22 cellular contexts compared by ENCODE assay signal in genomic region chr13:88701551-88701950, GRCh38.
"Had no signal": no experiment of that assay in that cellular context is flagged by ENCODE, and none has a peak within 500 bp of the region (broad histone marks: within the 10 kb centered on the region; RNA-seq: fewer than 3 reads in every experiment).

No MANE protein-coding gene starts in this region.

- H3K4me1 Mint-ChIP-seq: neural crest cell had no signal

- H3K9me3 ChIP-seq: lower lobe of right lung had no signal

- H3K36me3 ChIP-seq: lower lobe of right lung, tibial nerve had no signal

- H3K4me3 Mint-ChIP-seq: activated naive CD8-positive, alpha-beta T cell treated with anti-CD3 and anti-CD28 coated beads for 36 hours; activated T-cell treated with anti-CD3 and anti-CD28 coated beads, Interleukin-2, amount 50 U/mL, for 4 hours; dendritic cell treated with granulocyte-macrophage colony-stimulating factor and Interleukin-4, amounts not matched to agents 40 ng/mL and 50 ng/mL, for 4 days; naive B cell; neural crest cell; stimulated activated naive CD8-positive, alpha-beta T cell treated with anti-CD3 and anti-CD28 coated beads, Interleukin-15, Interleukin-2, amounts not matched to agents 100 ng/mL and 50 ng/mL, for 24 hours had no signal

- H3K9me3 Mint-ChIP-seq: neural crest cell had no signal

- H3K4me3 ChIP-seq: lower lobe of right lung, tibial nerve, uterus had no signal

- H3K4me1 ChIP-seq: lower lobe of right lung, tibial nerve, uterus had no signal

- H3K27ac ChIP-seq: lower lobe of right lung, tibial nerve, uterus had no signal

- H3K27ac Mint-ChIP-seq: activated naive CD8-positive, alpha-beta T cell treated with anti-CD3 and anti-CD28 coated beads for 36 hours; activated T-helper 2 cell treated with anti-CD3 and anti-CD28 coated beads, Interferon-gamma antibody, Interleukin-2, Interleukin-4, amounts not matched to agents 10 μg/mL and 5 μg/mL and 100 μg/mL, durations not matched to agents 14 hours and 24 hours and 36 hours; dendritic cell treated with granulocyte-macrophage colony-stimulating factor and Interleukin-4, amounts not matched to agents 40 ng/mL and 50 ng/mL, for 4 days; naive B cell; stimulated activated naive CD8-positive, alpha-beta T cell treated with anti-CD3 and anti-CD28 coated beads, Interleukin-15, Interleukin-2, amounts not matched to agents 100 ng/mL and 50 ng/mL, for 24 hours had no signal

- H3K36me3 Mint-ChIP-seq: activated naive CD8-positive, alpha-beta T cell treated with anti-CD3 and anti-CD28 coated beads for 36 hours; naive B cell had no signal

- H3K27me3 ChIP-seq: tibial nerve, uterus had no signal

- ATAC-seq: activated T-cell treated with anti-CD3 and anti-CD28 coated beads, Interleukin-2, amount 50 U/mL, for 4 hours; lower lobe of right lung had no signal

- H3K27me3 Mint-ChIP-seq: activated naive CD8-positive, alpha-beta T cell treated with anti-CD3 and anti-CD28 coated beads for 36 hours; dendritic cell treated with granulocyte-macrophage colony-stimulating factor and Interleukin-4, amounts not matched to agents 40 ng/mL and 50 ng/mL, for 4 days; naive B cell; stimulated activated naive CD8-positive, alpha-beta T cell treated with anti-CD3 and anti-CD28 coated beads, Interleukin-15, Interleukin-2, amounts not matched to agents 100 ng/mL and 50 ng/mL, for 24 hours had no signal

- DNase-seq: activated CD4-positive, alpha-beta T cell treated with anti-CD3 and anti-CD28 coated beads for 4 hours; activated CD4-positive, alpha-beta T cell treated with anti-CD3 and anti-CD28 coated beads, Interleukin-2, amount 50 U/mL, for 48 hours; activated CD4-positive, CD25-positive, alpha-beta regulatory T cell; activated CD8-positive, alpha-beta memory T cell treated with anti-CD3 and anti-CD28 coated beads, Interleukin-2, amount 50 U/mL, for 48 hours; activated naive CD4-positive, alpha-beta T cell; activated naive CD8-positive, alpha-beta T cell treated with anti-CD3 and anti-CD28 coated beads for 36 hours; activated T-cell treated with anti-CD3 and anti-CD28 coated beads, Interleukin-2, amount 50 U/mL, for 4 hours; amygdala; caudate nucleus; effector CD4-positive, alpha-beta T cell; erythroblast; head of caudate nucleus; lower lobe of right lung; naive B cell; occipital lobe; T-helper 9 cell; uterus had no signal
